In the genomic region with DNA sequence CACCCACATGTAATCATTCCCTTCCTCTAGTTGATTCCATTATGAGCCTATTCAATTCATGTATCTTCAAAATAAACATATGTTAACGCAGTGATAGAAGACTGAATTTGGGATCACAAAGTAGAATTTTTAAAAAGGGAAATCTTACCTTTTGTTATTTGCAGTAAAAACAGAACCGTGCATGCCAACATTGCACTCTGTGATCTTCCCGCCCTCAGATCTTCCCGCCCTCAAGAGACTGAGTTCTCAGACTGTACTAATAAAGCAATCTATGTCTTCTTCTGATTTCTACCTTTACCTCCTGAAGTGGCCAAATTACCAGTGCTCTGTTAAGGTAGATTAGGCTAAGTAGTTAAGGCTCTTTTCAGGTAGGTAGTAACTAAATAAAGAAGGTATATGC, we compare ENCODE assay signal across 8 cellular contexts.
"Had no signal": no experiment of that assay in that cellular context is flagged by ENCODE, and none has a peak within 500 bp of the region (broad histone marks: within the 10 kb centered on the region; RNA-seq: fewer than 3 reads in every experiment).

No MANE protein-coding gene starts in this region.

- H3K9me3 ChIP-seq: HAP-1 had no signal

- ATAC-seq: HCT116 had no signal

- H3K27ac ChIP-seq: KMS-11 had no signal

- H3K4me3 ChIP-seq: HAP-1 had no signal

- DNase-seq: GOT3, H7, IMR-90, KBM-7 had no signal

- H3K4me2 ChIP-seq: KMS-11 had no signal

- H3K9me3 Mint-ChIP-seq: HFFc6 had no signal

- H3K9ac ChIP-seq: KMS-11 had no signal

- H3K4me3 Mint-ChIP-seq: HFFc6 had no signal
